ENCODE assay signal across 13 cellular contexts in genomic region chr14:90263748-90264449, GRCh38. TPM values are rescaled to one million over a fixed set of nuclear protein-coding genes. Genes with fewer than 3 reads are reported as not detected.
DNase-seq lines count a peak whose midpoint lies in the region; ATAC-seq and TF ChIP-seq lines count a peak whose summit lies in the region.
"Had no signal": no experiment of that assay in that cellular context is flagged by ENCODE, and none has a peak within 500 bp of the region (broad histone marks: within the 10 kb centered on the region; RNA-seq: fewer than 3 reads in every experiment).

No MANE protein-coding gene starts in this region.

- no peak overlapping the region for H3K4me3 ChIP-seq in SK-N-SH (ENCODE audit: low read depth in 2 of 2, low read length in 1 of 2)
- H3K4me3 ChIP-seq: ovary, thoracic aorta had no signal

- H3K4me1 ChIP-seq in SK-N-SH (ENCODE audit: control insufficient read depth in 1 of 2, insufficient read depth in 2 of 2, low read depth in 1 of 2, low read length in 1 of 2): no peaks in the 10 kb centered on the region

- CTCF ChIA-PET in activated CD4-positive, alpha-beta T cell treated with anti-CD3 and anti-CD28 coated beads, Interleukin-2, amount 10 ng/mL, durations not matched to agents 7 days and 5 days (lab: Charles Lee): no interaction called here
- CTCF ChIA-PET in SK-N-SH (lab: Yijun Ruan, JAX): interaction anchor here (1.1 kb wide), 1 partner anchor 19 kb away, joined by 3 read pairs; no protein-coding TSS in a partner anchor

- no peak for TF ChIP-seq CTCF in glutamatergic neuron (IDR thresholded peaks at IDR 0.05; ENCODE audit: partially characterized antibody, unreplicated experiment)
- TF ChIP-seq CTCF in SK-N-SH (IDR thresholded peaks at IDR 0.05): no peak

- no peak overlapping the region for H2AFZ ChIP-seq in SK-N-SH (ENCODE audit: low read depth)

- H3K79me2 ChIP-seq in SK-N-SH (ENCODE audit: insufficient read depth): peaks cover 33% of the 10 kb centered on the region

- H3K4me2 ChIP-seq in SK-N-SH: no peak overlapping the region

- H3K9me3 ChIP-seq in SK-N-SH: no peaks in the 10 kb centered on the region
- H3K9me3 ChIP-seq: ovary, thoracic aorta had no signal

- no peaks in the 10 kb centered on the region for H3K27me3 Mint-ChIP-seq in activated CD4-positive, alpha-beta T cell treated with anti-CD3 and anti-CD28 coated beads, Interleukin-2, amount 10 ng/mL, durations not matched to agents 7 days and 5 days
- H3K27me3 Mint-ChIP-seq in glutamatergic neuron (ENCODE audit: unreplicated experiment): no peaks in the 10 kb centered on the region

- peaks cover 7% of the 10 kb centered on the region for H3K9me3 Mint-ChIP-seq in activated CD4-positive, alpha-beta T cell treated with anti-CD3 and anti-CD28 coated beads, Interleukin-2, amount 10 ng/mL, durations not matched to agents 7 days and 5 days
- peaks cover 4% of the 10 kb centered on the region for H3K9me3 Mint-ChIP-seq in glutamatergic neuron (ENCODE audit: unreplicated experiment)

- 83% methylated on average over 8 of the region's 8 CpGs for WGBS in SK-N-SH (ENCODE audit: low lambda C conversion rate)

- no peaks in the 10 kb centered on the region for H3K27me3 ChIP-seq in SK-N-SH (ENCODE audit: insufficient read depth)
- H3K27me3 ChIP-seq: ovary had no signal

- peaks cover 18% of the 10 kb centered on the region for H3K4me1 Mint-ChIP-seq in activated CD4-positive, alpha-beta T cell treated with anti-CD3 and anti-CD28 coated beads, Interleukin-2, amount 10 ng/mL, durations not matched to agents 7 days and 5 days
- H3K4me1 Mint-ChIP-seq in glutamatergic neuron (ENCODE audit: low read depth, unreplicated experiment): peaks cover 8% of the 10 kb centered on the region

- peaks cover 13% of the 10 kb centered on the region for H3F3A ChIP-seq in SK-N-SH (replicated peaks; ENCODE audit: insufficient read depth)

- no peak overlapping the region for H3K4me3 Mint-ChIP-seq in activated CD4-positive, alpha-beta T cell treated with anti-CD3 and anti-CD28 coated beads, Interleukin-2, amount 10 ng/mL, durations not matched to agents 7 days and 5 days
- peak overlapping the region; percentile 34 for H3K4me3 Mint-ChIP-seq in glutamatergic neuron (ENCODE audit: unreplicated experiment)

- H4K20me1 ChIP-seq in SK-N-SH (ENCODE audit: insufficient read depth): peaks cover 2% of the 10 kb centered on the region; the same call in 1 of the 2 replicates

- peaks cover 73 to 85% of the 10 kb centered on the region in 2 experiments for H3K36me3 ChIP-seq in SK-N-SH (replicated peaks in 1 of 2; ENCODE audit: control insufficient read depth in 1 of 2, insufficient read depth in 2 of 2, low read length in 1 of 2)
- H3K36me3 ChIP-seq: ovary had no signal

- no peak for DNase-seq in activated CD4-positive, alpha-beta T cell treated with anti-CD3 and anti-CD28 coated beads, Interleukin-2, amount 10 ng/mL, durations not matched to agents 7 days and 5 days
- DNase-seq in activated CD4-positive, alpha-beta T cell treated with anti-CD3 and anti-CD28 coated beads, Interleukin-2, amount 50 U/mL, for 48 hours: no peak
- DNase-seq in glutamatergic neuron (no peak), NCI-H1105 (lab: John Stamatoyannopoulos, UW) (no peak), SK-N-SH (no peak), LoVo (ENCODE audit: low spot score) (no peak)
- DNase-seq: caudate nucleus; NCI-H69; ovary; stimulated activated CD4-positive, alpha-beta T cell treated with anti-CD3 and anti-CD28 coated beads, Interleukin-4, amount 100 ng/mL, for 4 hours had no signal

- H3K36me3 Mint-ChIP-seq in activated CD4-positive, alpha-beta T cell treated with anti-CD3 and anti-CD28 coated beads, Interleukin-2, amount 10 ng/mL, durations not matched to agents 7 days and 5 days (ENCODE audit: low read depth): peaks cover 57% of the 10 kb centered on the region
- peaks cover 6% of the 10 kb centered on the region for H3K36me3 Mint-ChIP-seq in glutamatergic neuron (ENCODE audit: unreplicated experiment)

- TF ChIP-seq RAD21 in SK-N-SH (IDR thresholded peaks at IDR 0.05; ENCODE audit: low read length): no peak

- POLR2A ChIA-PET in activated CD4-positive, alpha-beta T cell treated with anti-CD3 and anti-CD28 coated beads, Interleukin-2, amount 10 ng/mL, durations not matched to agents 7 days and 5 days (lab: Charles Lee): no interaction called here
- POLR2A ChIA-PET in SK-N-SH (lab: Yijun Ruan, JAX): no interaction called here

- ATAC-seq in GM21723 (IDR thresholded peaks at IDR 0.05; ENCODE audit: unreplicated experiment) (peak; percentile 70), HG03280 (IDR thresholded peaks at IDR 0.05; ENCODE audit: unreplicated experiment) (peak; percentile 66)

- no peaks in the 10 kb centered on the region for H3K9me2 ChIP-seq in SK-N-SH

- no peak for TF ChIP-seq EP300 in SK-N-SH (IDR thresholded peaks at IDR 0.05; ENCODE audit: borderline replicate concordance in 1 of 2, low read depth in 1 of 2, low read length in 1 of 2)

- H3K27ac ChIP-seq in SK-N-SH (ENCODE audit: low read depth in 2 of 2, low read length in 1 of 2): no peak overlapping the region
- H3K27ac ChIP-seq: ovary, thoracic aorta had no signal

- H3K27ac Mint-ChIP-seq in activated CD4-positive, alpha-beta T cell treated with anti-CD3 and anti-CD28 coated beads, Interleukin-2, amount 10 ng/mL, durations not matched to agents 7 days and 5 days: peak overlapping the region; percentile 54
- H3K27ac Mint-ChIP-seq in glutamatergic neuron (ENCODE audit: unreplicated experiment): peak overlapping the region; percentile 84

- H3K9ac ChIP-seq in SK-N-SH: no peak overlapping the region

TF ChIP-seq in SK-N-SH, 30 proteins besides CTCF, POLR2A, EP300 and RAD21:
- TF ChIP-seq GATA2 (CRISPR knock-in tag; IDR thresholded peaks at IDR 0.05) (no peak), TAF1 (IDR thresholded peaks at IDR 0.05; ENCODE audit: borderline replicate concordance, low read depth, low read length) (no peak), POLR2AphosphoS5 (IDR thresholded peaks at IDR 0.05; ENCODE audit: low read depth, low read length) (no peak), FOSL2 (IDR thresholded peaks at IDR 0.05; ENCODE audit: borderline replicate concordance, low read depth) (no peak), GABPA (IDR thresholded peaks at IDR 0.05; ENCODE audit: low read depth) (no peak), TCF12 (IDR thresholded peaks at IDR 0.05) (no peak), NRF1 (IDR thresholded peaks at IDR 0.05; ENCODE audit: low read depth, low read length) (no peak), RFX5 (IDR thresholded peaks at IDR 0.05; ENCODE audit: low read length) (no peak), USF2 (IDR thresholded peaks at IDR 0.05; ENCODE audit: borderline replicate concordance, low read depth, low read length) (no peak), EZH2phosphoT487 (IDR thresholded peaks at IDR 0.05; ENCODE audit: borderline replicate concordance, low read depth) (no peak), ELF1 (IDR thresholded peaks at IDR 0.05) (no peak), JUND (IDR thresholded peaks at IDR 0.05) (no peak), SIN3A (IDR thresholded peaks at IDR 0.05; ENCODE audit: borderline replicate concordance, low read depth, low read length) (no peak), RXRA (IDR thresholded peaks at IDR 0.05; ENCODE audit: borderline replicate concordance, low read depth) (no peak), ZBTB33 (IDR thresholded peaks at IDR 0.05; ENCODE audit: borderline replicate concordance, low read depth) (no peak)

RNA-seq across cellular contexts. Expression of gene PSMC1, which starts 7.5 kb away (rescaled TPM):
- total RNA-seq in activated CD4-positive, alpha-beta T cell treated with anti-CD3 and anti-CD28 coated beads, Interleukin-2, amount 10 ng/mL, durations not matched to agents 7 days and 5 days: 10 to 100 TPM; 78.6 to 85.6 TPM
- total RNA-seq in glutamatergic neuron (ENCODE audit: unreplicated experiment): 113 TPM
- polyA plus RNA-seq in SK-N-SH (2012; rRNA removed): 102 and 129 TPM in 2 replicates
- polyA plus RNA-seq in SK-N-SH (2012; cell fraction: cytosol; rRNA removed): 148 and 174 TPM in 2 replicates
- polyA plus RNA-seq in SK-N-SH (2012; cell fraction: nucleus; rRNA removed): 30.3 and 80.7 TPM in 2 replicates
